Comparison of ENCODE assay signal across 1 cellular context in the genomic region with DNA sequence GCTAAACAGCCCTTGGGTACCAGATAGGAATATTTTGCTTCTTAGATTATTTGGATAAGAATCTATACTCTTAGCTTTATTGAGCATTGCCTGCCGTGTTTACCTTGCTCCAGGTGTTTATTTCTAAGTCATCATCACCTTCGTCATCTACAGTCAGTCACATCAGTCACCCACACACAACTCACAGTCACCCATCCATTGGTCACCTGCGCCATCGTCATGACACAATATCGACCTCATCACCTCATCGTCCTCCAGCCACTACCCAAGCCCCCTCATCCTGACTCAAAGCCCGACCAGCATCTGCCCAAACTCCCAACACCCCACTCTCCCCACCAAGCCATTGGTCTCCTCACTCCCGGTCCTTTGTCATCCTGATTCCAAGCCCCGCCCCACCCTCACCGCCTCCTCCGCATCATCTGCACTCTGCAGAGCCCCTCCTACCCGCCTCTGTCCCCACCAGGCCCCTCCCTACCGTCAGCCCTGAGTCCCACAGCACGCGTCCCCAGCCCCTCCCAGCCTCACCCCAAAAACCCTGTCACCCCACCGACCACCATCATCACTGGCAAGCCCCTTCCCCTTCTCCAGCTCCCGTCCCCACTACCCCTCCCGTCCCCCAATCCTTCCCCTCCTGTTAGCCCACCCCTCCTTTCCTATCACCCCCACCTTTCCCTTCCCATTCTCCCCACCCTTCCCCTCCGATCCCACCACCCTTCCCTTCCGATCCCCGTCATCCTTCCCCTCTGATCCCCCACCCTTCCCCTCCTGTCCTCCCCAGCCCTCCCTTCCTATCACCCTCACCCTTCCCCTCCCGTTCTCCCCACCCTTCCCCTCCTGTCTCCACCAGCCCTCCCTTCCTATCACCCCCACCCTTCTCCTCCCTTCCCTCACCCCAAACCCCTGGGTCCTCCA.
TF ChIP-seq lines count a peak whose summit lies in the region.

No MANE protein-coding gene starts in this region.

TF ChIP-seq in K562, 482 proteins besides CTCF, POLR2A, EP300 and RAD21:
- TF ChIP-seq OTX1 (CRISPR knock-in tag; IDR thresholded peaks at IDR 0.05) (0 out of 2 replicates have a peak, but pooled peaks have one; percentile 25), ELF4 (CRISPR knock-in tag; IDR thresholded peaks at IDR 0.05) (0 out of 2 replicates have a peak, but pooled peaks have one; percentile 55), ZFP30 (CRISPR knock-in tag; IDR thresholded peaks at IDR 0.05; ENCODE audit: borderline replicate concordance) (no peak), EGR1 (conservative IDR thresholded peaks at IDR 0.05) (peak; percentile 15; the same call in 1 of the 2 replicates), POLR2B (IDR thresholded peaks at IDR 0.05; ENCODE audit: low read depth, partially characterized antibody) (peak; percentile 25), GTF2F1 (IDR thresholded peaks at IDR 0.05; ENCODE audit: low read depth, low read length) (no peak)
- TF ChIP-seq, protein P1, sequence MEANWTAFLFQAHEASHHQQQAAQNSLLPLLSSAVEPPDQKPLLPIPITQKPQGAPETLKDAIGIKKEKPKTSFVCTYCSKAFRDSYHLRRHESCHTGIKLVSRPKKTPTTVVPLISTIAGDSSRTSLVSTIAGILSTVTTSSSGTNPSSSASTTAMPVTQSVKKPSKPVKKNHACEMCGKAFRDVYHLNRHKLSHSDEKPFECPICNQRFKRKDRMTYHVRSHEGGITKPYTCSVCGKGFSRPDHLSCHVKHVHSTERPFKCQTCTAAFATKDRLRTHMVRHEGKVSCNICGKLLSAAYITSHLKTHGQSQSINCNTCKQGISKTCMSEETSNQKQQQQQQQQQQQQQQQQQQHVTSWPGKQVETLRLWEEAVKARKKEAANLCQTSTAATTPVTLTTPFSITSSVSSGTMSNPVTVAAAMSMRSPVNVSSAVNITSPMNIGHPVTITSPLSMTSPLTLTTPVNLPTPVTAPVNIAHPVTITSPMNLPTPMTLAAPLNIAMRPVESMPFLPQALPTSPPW (CRISPR knock-in tag; IDR thresholded peaks at IDR 0.05), result peak; percentile 59
